In genomic region chr3:172201136-172201989, GRCh38 we compare ENCODE assay signal across 8 cellular contexts.
DNase-seq lines count a peak whose midpoint lies in the region; ATAC-seq and TF ChIP-seq lines count a peak whose summit lies in the region.

No MANE protein-coding gene starts in this region.

- intact Hi-C loops in Panc1 (cut with micrococcal nuclease; ENCODE audit: unreplicated experiment): no loop called here
- intact Hi-C loops in ovary (cut with DNase I): loop anchor here in 1 of 4 donors (5.0 kb wide), 1 partner anchor 159 kb away; no protein-coding TSS in a partner anchor

- H3K36me3 ChIP-seq in Panc1 (ENCODE audit: control insufficient read depth, insufficient read depth, low read length) (no peaks in the 10 kb centered on the region), fibroblast of lung (ENCODE audit: control insufficient read depth, insufficient read depth, low read length) (no peaks in the 10 kb centered on the region), ovary (no peaks in the 10 kb centered on the region)

- no peaks in the 10 kb centered on the region for H4K20me1 ChIP-seq in fibroblast of lung (ENCODE audit: control insufficient read depth, extremely low read depth, insufficient read depth, low read length)

- no peaks in the 10 kb centered on the region for H3K9me3 ChIP-seq in Panc1 (ENCODE audit: control insufficient read depth, insufficient read depth, low read depth, low read length)
- no peaks in the 10 kb centered on the region for H3K9me3 ChIP-seq in fibroblast of lung (ENCODE audit: control insufficient read depth, insufficient read depth, low read depth, low read length)
- H3K9me3 ChIP-seq in ovary: no peaks in the 10 kb centered on the region

- BruUV-seq in Panc1 (replicated peaks; lab: Mats Ljungman, UMichigan): no TSS peak

- CTCF ChIA-PET in Panc1 (lab: Charles Lee): no interaction called here

- H3K9ac ChIP-seq in fibroblast of lung (ENCODE audit: insufficient read depth, low read length): no peak overlapping the region

- in situ Hi-C loops in Panc1 (cut with HindIII; ENCODE audit: low pct_unique_long_range_greater_than_20kb, low sequenced_read_pairs): no loop called here

- H2AFZ ChIP-seq in fibroblast of lung (ENCODE audit: low read length): no peak overlapping the region

- no peak for TF ChIP-seq EP300 in ovary (IDR thresholded peaks at IDR 0.05)

- no peak overlapping the region for H3K4me3 ChIP-seq in Panc1 (ENCODE audit: low read depth in 2 of 2, low read length in 2 of 2)
- no peak overlapping the region for H3K4me3 ChIP-seq in fibroblast of lung (replicated peaks in 1 of 4; ENCODE audit: control extremely low read depth in 1 of 4, insufficient read depth in 1 of 4, low read depth in 3 of 4, low read length in 4 of 4)
- H3K4me3 ChIP-seq in ovary: no peak overlapping the region

- whole genome bisulfite sequencing in ovary, 3 donors: 30 to 41% (median 37%) methylated on average over 12 of the region's 12 CpGs

- TF ChIP-seq CTCF in Panc1 (IDR thresholded peaks at IDR 0.05) (no peak), fibroblast of lung (conservative IDR thresholded peaks at IDR 0.05 in 1 of 2, IDR thresholded peaks at IDR 0.05 in 1 of 2; ENCODE audit: low read depth in 1 of 2, low read length in 2 of 2) (no peak), ovary (IDR thresholded peaks at IDR 0.05) (no peak)

- H3K4me2 ChIP-seq in fibroblast of lung (ENCODE audit: extremely low read depth, insufficient read depth, low read length): peak overlapping the region; percentile 58

- H3K79me2 ChIP-seq in fibroblast of lung (ENCODE audit: control insufficient read depth, insufficient read depth, low read length): peaks cover 56% of the 10 kb centered on the region

- ATAC-seq in Panc1 (peak; percentile 26), GM21528 (IDR thresholded peaks at IDR 0.05; ENCODE audit: low FRiP score, unreplicated experiment) (no peak)

- H3K27ac ChIP-seq in Panc1 (ENCODE audit: low read length) (peak overlapping the region; percentile 92), fibroblast of lung (ENCODE audit: insufficient read depth, low read length) (peak overlapping the region; percentile 90), ovary (peak overlapping the region in 1 of 2 donors; percentile 37)

- POLR2A ChIA-PET in Panc1 (lab: Charles Lee): no interaction called here

- H3K27me3 ChIP-seq in Panc1 (ENCODE audit: control insufficient read depth, insufficient read depth, low read length) (no peaks in the 10 kb centered on the region), fibroblast of lung (ENCODE audit: control insufficient read depth, insufficient read depth, low read length) (no peaks in the 10 kb centered on the region), ovary (no peaks in the 10 kb centered on the region)

- peaks cover 57% of the 10 kb centered on the region for H3K4me1 ChIP-seq in Panc1 (ENCODE audit: control insufficient read depth, insufficient read depth, low read length)
- H3K4me1 ChIP-seq in fibroblast of lung (ENCODE audit: control insufficient read depth, extremely low read depth, insufficient read depth, low read length): peaks cover 23% of the 10 kb centered on the region
- H3K4me1 ChIP-seq in ovary (ENCODE audit: insufficient read depth): peaks cover 9% of the 10 kb centered on the region

- DNase-seq in DMS 273 treated with DMSO at 0.1 percent for 48 hours (lab: John Stamatoyannopoulos, UW) (peak; percentile 82), Panc1 (ENCODE audit: low read depth, low spot score) (no peak), fibroblast of lung (ENCODE audit: low read depth in 2 of 2) (peak; percentile 94 to 98), ovary (peak; percentile 76 to 88 (median 83))
- DNase-seq in stimulated activated naive CD4-positive, alpha-beta T cell (lab: John Stamatoyannopoulos, UW): no peak
- DNase-seq in stimulated activated CD8-positive, alpha-beta memory T cell treated with anti-CD3 and anti-CD28 coated beads, Interleukin-4, amount 100 ng/mL, for 48 hours: no peak
- no peak for DNase-seq in activated T-cell treated with anti-CD3 and anti-CD28 coated beads, Interleukin-2, amount 50 U/mL, for 1 hour

- no peak for TF ChIP-seq POLR2A in ovary (IDR thresholded peaks at IDR 0.05)

Comparison
In these comparisons a context has a peak if more than half of its experiments do, and no peak if none do; other contexts are left out.
1. DNase-seq: peak in DMS 273 treated with DMSO at 0.1 percent for 48 hours (single experiment), fibroblast of lung (2 of 2) and ovary (5 of 5); none in Panc1 (single experiment), stimulated activated naive CD4-positive, alpha-beta T cell (0 of 6), stimulated activated CD8-positive, alpha-beta memory T cell treated with anti-CD3 and anti-CD28 coated beads, Interleukin-4, amount 100 ng/mL, for 48 hours (single experiment) and activated T-cell treated with anti-CD3 and anti-CD28 coated beads, Interleukin-2, amount 50 U/mL, for 1 hour (single experiment).